33 cellular contexts compared by ENCODE assay signal in the genomic region with DNA sequence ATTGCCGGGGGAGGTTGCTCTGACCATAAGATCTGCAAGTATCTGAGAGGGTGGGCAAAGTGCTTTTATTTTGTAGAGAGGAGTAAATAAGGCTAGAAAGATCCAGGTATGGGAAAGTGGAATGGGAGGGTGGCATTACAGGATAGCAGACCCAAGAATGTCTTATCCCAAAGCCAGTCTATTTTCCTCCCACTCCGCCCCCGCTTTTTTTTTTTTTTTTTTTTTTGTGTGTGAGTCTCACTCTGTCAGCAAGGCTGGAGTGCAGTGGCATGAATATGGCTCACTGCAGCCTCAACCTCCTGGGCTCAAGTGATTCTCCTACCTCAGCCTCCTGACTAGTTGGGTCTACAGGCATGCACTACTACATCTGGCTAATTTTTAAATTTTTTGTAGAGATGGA.
"Had no signal": no experiment of that assay in that cellular context is flagged by ENCODE, and none has a peak within 500 bp of the region (broad histone marks: within the 10 kb centered on the region; RNA-seq: fewer than 3 reads in every experiment).

No MANE protein-coding gene starts in this region.

- ATAC-seq: activated naive CD4-positive, alpha-beta T cell treated with anti-CD3 and anti-CD28 coated beads, Interleukin-2, amount 50 U/mL, for 72 hours; activated naive CD8-positive, alpha-beta T cell treated with anti-CD3 and anti-CD28 coated beads, Interleukin-2, amount 50 U/mL, for 24 hours; activated T-cell treated with anti-CD3 and anti-CD28 coated beads, Interleukin-2, amount 50 U/mL, for 4 hours; activated T-cell treated with anti-CD3 and anti-CD28 coated beads, Interleukin-2, amount 50 U/mL, for 72 hours; activated T-helper 17 cell treated with anti-CD3 and anti-CD28 coated beads, Interleukin-2, amount 50 U/mL, for 72 hours; body of pancreas had no signal

- H3K27me3 ChIP-seq: adrenal gland, ascending aorta, body of pancreas, brain microvascular endothelial cell, breast epithelium, cardiac muscle cell had no signal

- H3K9me3 ChIP-seq: adrenal gland, ascending aorta, body of pancreas, breast epithelium had no signal

- H3K27ac ChIP-seq: adrenal gland, ascending aorta, body of pancreas, brain microvascular endothelial cell, breast epithelium, cardiac muscle cell had no signal

- H3K4me1 ChIP-seq: adrenal gland, ascending aorta, body of pancreas, breast epithelium had no signal

- FAIRE-seq: astrocyte, bronchial epithelial cell had no signal

- H3K36me3 ChIP-seq: adrenal gland, ascending aorta, brain microvascular endothelial cell, breast epithelium, cardiac muscle cell had no signal

- DNase-seq: activated effector memory CD4-positive, alpha-beta T cell treated with anti-CD3 and anti-CD28 coated beads, Interleukin-2, amount 50 U/mL, for 16 hours; activated effector memory CD4-positive, alpha-beta T cell treated with Interleukin-2 at 50 U/mL for 16 hours; activated gamma-delta T cell; activated gamma-delta T cell treated with Interleukin-2 at 50 U/mL for 16 hours; activated naive CD4-positive, alpha-beta T cell; activated naive CD4-positive, alpha-beta T cell treated with anti-CD3 and anti-CD28 coated beads for 36 hours; activated naive CD4-positive, alpha-beta T cell treated with anti-CD3 and anti-CD28 coated beads, Interleukin-2, amount 10 ng/mL, durations not matched to agents 7 days and 5 days; activated naive CD4-positive, alpha-beta T cell treated with anti-CD3 and anti-CD28 coated beads, Interleukin-2, amount 50 U/mL, for 16 hours; activated naive CD4-positive, alpha-beta T cell treated with Interleukin-2 at 50 U/mL for 16 hours; activated naive CD8-positive, alpha-beta T cell treated with anti-CD3 and anti-CD28 coated beads for 36 hours; activated naive CD8-positive, alpha-beta T cell treated with anti-CD3 and anti-CD28 coated beads, Interleukin-2, amount 10 ng/mL, durations not matched to agents 7 days and 5 days; activated naive CD8-positive, alpha-beta T cell treated with anti-CD3 and anti-CD28 coated beads, Interleukin-2, amount 50 U/mL, for 24 hours; activated T-cell treated with anti-CD3 and anti-CD28 coated beads, Interleukin-2, amount 50 U/mL, for 1 hour; activated T-cell treated with anti-CD3 and anti-CD28 coated beads, Interleukin-2, amount 50 U/mL, for 24 hours; activated T-cell treated with anti-CD3 and anti-CD28 coated beads, Interleukin-2, amount 50 U/mL, for 4 hours; activated T-cell treated with anti-CD3 and anti-CD28 coated beads, Interleukin-2, amount 50 U/mL, for 48 hours; activated T-cell treated with anti-CD3 and anti-CD28 coated beads, Interleukin-2, amount 50 U/mL, for 72 hours; adrenal gland; amniotic stem cell; anterior cingulate cortex; aorta; body of pancreas; brain microvascular endothelial cell; caudate nucleus; central memory CD4-positive, alpha-beta T cell; cerebellar nuclear complex had no signal

- H3K4me3 ChIP-seq: adrenal gland, ascending aorta, body of pancreas, breast epithelium, cardiac muscle cell had no signal
